20 cellular contexts compared by ENCODE assay signal in genomic region chr19:43605875-43606568, GRCh38. TPM values are rescaled to one million over a fixed set of nuclear protein-coding genes. Genes with fewer than 3 reads are reported as not detected.
DNase-seq lines count a peak whose midpoint lies in the region; ATAC-seq and TF ChIP-seq lines count a peak whose summit lies in the region.
"Had no signal": no experiment of that assay in that cellular context is flagged by ENCODE, and none has a peak within 500 bp of the region (broad histone marks: within the 10 kb centered on the region; RNA-seq: fewer than 3 reads in every experiment).

No MANE protein-coding gene starts in this region.

- H3K36me3 ChIP-seq in CD8-positive, alpha-beta T cell (ENCODE audit: insufficient read depth, low read length), result peaks cover 8% of the 10 kb centered on the region
- H3K36me3 ChIP-seq in prostate gland, result no peaks in the 10 kb centered on the region
- H3K36me3 ChIP-seq in mesenchymal stem cell (ENCODE audit: control insufficient read depth in 1 of 2, insufficient read depth in 2 of 2, low read depth in 1 of 2, low read length in 2 of 2), result peaks cover 36 to 38% of the 10 kb centered on the region in 2 experiments

- CTCF ChIA-PET in CD8-positive, alpha-beta T cell (lab: Charles Lee), result interaction anchor here (0.7 to 2.0 kb wide), 6 partner anchors 9 to 208 kb away, joined by 3 to 6 read pairs (median 4); no protein-coding TSS in a partner anchor
- CTCF ChIA-PET in Calu3 (lab: Charles Lee), result interaction anchor here (1.1 kb wide), 1 partner anchor 11 kb away, joined by 8 read pairs; the partner anchor contains the start of gene IRGQ

- H2BK12ac ChIP-seq in mesenchymal stem cell (ENCODE audit: low read length in 2 of 2), result no peak overlapping the region

- peaks cover 49% of the 10 kb centered on the region for H3K79me1 ChIP-seq in mesenchymal stem cell (replicated peaks; ENCODE audit: low read length, poor library complexity, severe bottlenecking)

- H3K4me1 ChIP-seq in CD8-positive, alpha-beta T cell (ENCODE audit: insufficient read depth, low read length), result no peaks in the 10 kb centered on the region
- H3K4me1 ChIP-seq in prostate gland (replicated peaks) (peaks cover 11% of the 10 kb centered on the region), mesenchymal stem cell (ENCODE audit: control insufficient read depth, insufficient read depth, low read depth, low read length) (peaks cover 6% of the 10 kb centered on the region)
- H3K4me1 ChIP-seq: sigmoid colon had no signal

- no peak overlapping the region for H3K4me2 ChIP-seq in mesenchymal stem cell (ENCODE audit: low read length, poor library complexity, severe bottlenecking)
- H3K4me2 ChIP-seq: PC-9, SK-N-SH had no signal

- H2BK120ac ChIP-seq in mesenchymal stem cell (ENCODE audit: low read depth, low read length), result no peak overlapping the region

- H3K27ac Mint-ChIP-seq in CD8-positive, alpha-beta T cell, result peak overlapping the region; percentile 37
- H3K27ac Mint-ChIP-seq in brain, result peak overlapping the region in 4 of 5 experiments; percentile 96 to 99 (median 96)
- H3K27ac Mint-ChIP-seq in Calu3 (ENCODE audit: unreplicated experiment), result no peak overlapping the region

- in situ Hi-C loops in GM13976 (cut with MboI; ENCODE audit: low sequenced_read_pairs, unreplicated experiment), result no loop called here

- H3K4me3 ChIP-seq in CD8-positive, alpha-beta T cell (ENCODE audit: low read depth, low read length), result no peak overlapping the region
- H3K4me3 ChIP-seq in prostate gland (no peak overlapping the region), mesenchymal stem cell (ENCODE audit: insufficient read depth in 1 of 2, low read depth in 1 of 2, low read length in 2 of 2) (no peak overlapping the region)
- H3K4me3 ChIP-seq: mucosa of descending colon, PC-9, sigmoid colon, thoracic aorta had no signal

- intact Hi-C loops in CD8-positive, alpha-beta T cell (cut with DNase I, micrococcal nuclease), result no loop called here
- intact Hi-C loops in prostate gland (cut with DNase I) (no loop called here), Calu3 (cut with micrococcal nuclease; ENCODE audit: unreplicated experiment) (no loop called here)

- no peak overlapping the region for H3K27ac ChIP-seq in CD8-positive, alpha-beta T cell (ENCODE audit: low read depth, low read length)
- H3K27ac ChIP-seq in prostate gland (peak overlapping the region; percentile 65 to 70), mesenchymal stem cell (ENCODE audit: low read length, poor library complexity, severe bottlenecking) (no peak overlapping the region)
- H3K27ac ChIP-seq: PC-9, sigmoid colon, thoracic aorta had no signal

- WGBS in prostate gland, result 54% methylated on average over 7 of the region's 7 CpGs
- WGBS in mesenchymal stem cell, result 90% methylated on average over 6 of the region's 7 CpGs

- no peak overlapping the region for H2BK5ac ChIP-seq in mesenchymal stem cell (ENCODE audit: low read depth, low read length, poor library complexity, severe bottlenecking)

- no peak overlapping the region for H4K91ac ChIP-seq in mesenchymal stem cell (ENCODE audit: low read length)

- no peak overlapping the region for H3K14ac ChIP-seq in mesenchymal stem cell (ENCODE audit: low read length in 2 of 2)

- no peak overlapping the region for H3K18ac ChIP-seq in mesenchymal stem cell (ENCODE audit: low read depth in 1 of 2, low read length in 2 of 2)

- H3K4me3 Mint-ChIP-seq in CD8-positive, alpha-beta T cell, result no peak overlapping the region
- H3K4me3 Mint-ChIP-seq in brain (peak overlapping the region in 4 of 5 experiments; percentile 13 to 69 (median 62)), Calu3 (ENCODE audit: low read depth, unreplicated experiment) (no peak overlapping the region)

- peaks cover 19% of the 10 kb centered on the region for H3K4me1 Mint-ChIP-seq in CD8-positive, alpha-beta T cell (ENCODE audit: low read depth)
- peaks cover 48% of the 10 kb centered on the region for H3K4me1 Mint-ChIP-seq in brain
- H3K4me1 Mint-ChIP-seq in Calu3 (ENCODE audit: low read depth, unreplicated experiment), result no peaks in the 10 kb centered on the region

- H2AFZ ChIP-seq in mesenchymal stem cell (ENCODE audit: low read depth, low read length), result no peak overlapping the region
- H2AFZ ChIP-seq: PC-9 had no signal

- no TSS peak for BruUV-seq in Calu3 (replicated peaks; lab: Mats Ljungman, UMichigan)

- H3K4ac ChIP-seq in mesenchymal stem cell (ENCODE audit: low read depth in 1 of 2, low read length in 2 of 2), result no peak overlapping the region

- H3K36me3 Mint-ChIP-seq in CD8-positive, alpha-beta T cell, result peaks cover 47% of the 10 kb centered on the region
- peaks cover 31% of the 10 kb centered on the region for H3K36me3 Mint-ChIP-seq in brain
- peaks cover 16% of the 10 kb centered on the region for H3K36me3 Mint-ChIP-seq in Calu3 (ENCODE audit: insufficient read depth, unreplicated experiment)

- H3K27me3 Mint-ChIP-seq in CD8-positive, alpha-beta T cell (ENCODE audit: low read depth), result no peaks in the 10 kb centered on the region
- H3K27me3 Mint-ChIP-seq in brain (peaks cover 6% of the 10 kb centered on the region), Calu3 (ENCODE audit: unreplicated experiment) (no peaks in the 10 kb centered on the region)

- TF ChIP-seq CTCF in CD8-positive, alpha-beta T cell (IDR thresholded peaks at IDR 0.05), result no peak
- TF ChIP-seq CTCF in brain (conservative IDR thresholded peaks at IDR 0.05), result no peak
- TF ChIP-seq CTCF in prostate gland (IDR thresholded peaks at IDR 0.05), result no peak
- no peak for TF ChIP-seq CTCF in GM13976 (IDR thresholded peaks at IDR 0.05; ENCODE audit: borderline replicate concordance, control extremely low read depth, extremely low read depth, insufficient read depth, missing control alignments)
- TF ChIP-seq CTCF in Calu3 (IDR thresholded peaks at IDR 0.05; ENCODE audit: unreplicated experiment), result no peak

- no peaks in the 10 kb centered on the region for H3K27me3 ChIP-seq in CD8-positive, alpha-beta T cell (ENCODE audit: insufficient read depth, low read length)
- H3K27me3 ChIP-seq in prostate gland (replicated peaks; ENCODE audit: insufficient read depth) (no peaks in the 10 kb centered on the region), mesenchymal stem cell (ENCODE audit: control insufficient read depth in 1 of 2, insufficient read depth in 1 of 2, low read length in 2 of 2) (no peaks in the 10 kb centered on the region)
- H3K27me3 ChIP-seq: BLaER1 treated with 17β-estradiol and CSF1 and Interleukin-3, amounts not matched to agents 10 nM and 100 nM; sigmoid colon had no signal

- no peaks in the 10 kb centered on the region for H3K9me3 Mint-ChIP-seq in CD8-positive, alpha-beta T cell
- no peaks in the 10 kb centered on the region for H3K9me3 Mint-ChIP-seq in brain
- no peaks in the 10 kb centered on the region for H3K9me3 Mint-ChIP-seq in Calu3 (ENCODE audit: low read depth, unreplicated experiment)

- POLR2A ChIA-PET in CD8-positive, alpha-beta T cell (lab: Charles Lee), result no interaction called here

- no peak for TF ChIP-seq POLR2A in prostate gland (IDR thresholded peaks at IDR 0.05)

- DNase-seq in CD8-positive, alpha-beta T cell, result no peak
- DNase-seq in NCI-H1436 (lab: John Stamatoyannopoulos, UW) (peak; percentile 43), prostate gland (ENCODE audit: low spot score) (no peak), GM13976 (ENCODE audit: low spot score) (no peak), mesenchymal stem cell (no peak), Calu3 (no peak)
- DNase-seq: activated CD4-positive, alpha-beta T cell treated with anti-CD3 and anti-CD28 coated beads for 48 hours; cortex of kidney; DMS53; GOT3; mucosa of descending colon; NCI-H1092; NCI-H510A treated with DMSO at 0.1 percent for 48 hours; PC-9; sigmoid colon; SK-N-SH had no signal

- no peak overlapping the region for H3K9ac ChIP-seq in mesenchymal stem cell (ENCODE audit: low read length)
- H3K9ac ChIP-seq: SK-N-SH had no signal

- H2AK5ac ChIP-seq in mesenchymal stem cell (ENCODE audit: low read length, severe bottlenecking), result no peak overlapping the region

- ATAC-seq in CD8-positive, alpha-beta T cell, result no peak
- ATAC-seq: mucosa of descending colon had no signal

- H3K23ac ChIP-seq in mesenchymal stem cell (ENCODE audit: low read length in 2 of 2), result no peak overlapping the region

- no peaks in the 10 kb centered on the region for H3K9me3 ChIP-seq in CD8-positive, alpha-beta T cell (ENCODE audit: low read length)
- H3K9me3 ChIP-seq in prostate gland (no peaks in the 10 kb centered on the region), mesenchymal stem cell (ENCODE audit: control insufficient read depth, low read length) (no peaks in the 10 kb centered on the region)
- H3K9me3 ChIP-seq: BLaER1 treated with 17β-estradiol and CSF1 and Interleukin-3, amounts not matched to agents 10 nM and 100 nM; mucosa of descending colon; sigmoid colon; SK-N-SH; thoracic aorta had no signal

- H2BK15ac ChIP-seq in mesenchymal stem cell (ENCODE audit: low read depth, poor library complexity, severe bottlenecking), result no peak overlapping the region

- H4K8ac ChIP-seq in mesenchymal stem cell (ENCODE audit: low read length), result no peak overlapping the region

RNA-seq across cellular contexts. Expression of gene SRRM5, which starts 5.9 kb away (rescaled TPM):
- under 1 TPM; 0.16 to 0.31 TPM for total RNA-seq in CD8-positive, alpha-beta T cell
- not detected for polyA plus RNA-seq in brain (ENCODE audit: insufficient read depth, low read depth, low replicate concordance)
- under 1 TPM; 0.28 to 0.59 TPM for total RNA-seq in prostate gland
- polyA plus RNA-seq in mesenchymal stem cell (2013, experiment 1 of 2), result 0.12 TPM
- 0.07 TPM for polyA plus RNA-seq in mesenchymal stem cell (2013, experiment 2 of 2)
- 1.9 and 2.0 TPM in 2 replicates for total RNA-seq in Calu3 (2022)
- total RNA-seq: frontal cortex had no signal

RNA-seq across cellular contexts. Expression of gene ZNF576, which starts 9.6 kb away (rescaled TPM):
- 1 to 10 TPM; 4.9 to 5.2 TPM for total RNA-seq in CD8-positive, alpha-beta T cell
- polyA plus RNA-seq in brain (ENCODE audit: insufficient read depth, low read depth, low replicate concordance), result 17.1 TPM
- 10 to 100 TPM; 25.1 to 30.6 TPM for total RNA-seq in prostate gland
- polyA plus RNA-seq in mesenchymal stem cell (2013, experiment 1 of 2), result 14.6 TPM
- 14.8 TPM for polyA plus RNA-seq in mesenchymal stem cell (2013, experiment 2 of 2)
- 19.4 and 20.7 TPM in 2 replicates for total RNA-seq in Calu3 (2022)

RNA-seq across cellular contexts. Expression of gene IRGQ, which starts 10.1 kb away (rescaled TPM):
- 10 to 100 TPM; 25.5 to 26.5 TPM for total RNA-seq in CD8-positive, alpha-beta T cell
- polyA plus RNA-seq in brain (ENCODE audit: insufficient read depth, low read depth, low replicate concordance), result 7.8 TPM
- 10 to 100 TPM; 28.3 to 30.4 TPM for total RNA-seq in prostate gland
- 8.9 TPM for polyA plus RNA-seq in mesenchymal stem cell (2013, experiment 1 of 2)
- polyA plus RNA-seq in mesenchymal stem cell (2013, experiment 2 of 2), result 8.8 TPM
- 34.2 and 36.1 TPM in 2 replicates for total RNA-seq in Calu3 (2022)

RNA-seq across cellular contexts. Expression of gene ZNF428, which starts 13.4 kb away (rescaled TPM):
- 10 to 100 TPM; 31.8 to 33.3 TPM for total RNA-seq in CD8-positive, alpha-beta T cell
- 185 TPM for polyA plus RNA-seq in brain (ENCODE audit: insufficient read depth, low read depth, low replicate concordance)
- 100 to 1,000 TPM in 1 of 2 donors, 10 to 100 TPM in 1; 51.7 to 108 TPM for total RNA-seq in prostate gland
- 22.9 TPM for polyA plus RNA-seq in mesenchymal stem cell (2013, experiment 1 of 2)
- polyA plus RNA-seq in mesenchymal stem cell (2013, experiment 2 of 2), result 23.3 TPM
- 32.8 and 33.2 TPM in 2 replicates for total RNA-seq in Calu3 (2022)

RNA-seq across cellular contexts. Expression of gene PINLYP, which starts 30.4 kb away (rescaled TPM):
- 1 to 10 TPM; 1.1 TPM for total RNA-seq in CD8-positive, alpha-beta T cell
- polyA plus RNA-seq in brain (ENCODE audit: insufficient read depth, low read depth, low replicate concordance), result 22.6 TPM
- total RNA-seq in prostate gland (1 to 10 TPM; 4.8 to 7.8 TPM), Calu3 (2022) (0.17 and 0.76 TPM in 2 replicates)
- 0.17 TPM for polyA plus RNA-seq in mesenchymal stem cell (2013, experiment 1 of 2)
- 0.21 TPM for polyA plus RNA-seq in mesenchymal stem cell (2013, experiment 2 of 2)

Comparison
In these comparisons a context has a peak if more than half of its experiments do, and no peak if none do; other contexts are left out.
1. H3K27ac ChIP-seq: peak in prostate gland (2 of 2); none in CD8-positive, alpha-beta T cell (single experiment) and mesenchymal stem cell (single experiment).
2. H3K4me3 Mint-ChIP-seq: peak in brain (4 of 5); none in CD8-positive, alpha-beta T cell (single experiment) and Calu3 (single experiment).